In genomic region chr10:63825111-63825510, GRCh38 we compare ENCODE assay signal across 17 cellular contexts.
DNase-seq lines count a peak whose midpoint lies in the region; ATAC-seq, FAIRE-seq and TF ChIP-seq lines count a peak whose summit lies in the region.
"Had no signal": no experiment of that assay in that cellular context is flagged by ENCODE, and none has a peak within 500 bp of the region (broad histone marks: within the 10 kb centered on the region; RNA-seq: fewer than 3 reads in every experiment).

No MANE protein-coding gene starts in this region.

- no peak overlapping the region for H3K4me3 Mint-ChIP-seq in astrocyte (ENCODE audit: unreplicated experiment)
- no peak overlapping the region for H3K4me3 Mint-ChIP-seq in activated naive CD8-positive, alpha-beta T cell treated with anti-CD3 and anti-CD28 coated beads, Interleukin-2, amount 50 U/mL, for 24 hours
- H3K4me3 Mint-ChIP-seq: CD4-positive, alpha-beta memory T cell had no signal

- no peaks in the 10 kb centered on the region for H4K20me1 ChIP-seq in astrocyte (ENCODE audit: insufficient read depth, low read length)

- TF ChIP-seq CTCF in astrocyte (IDR thresholded peaks at IDR 0.05; ENCODE audit: insufficient read depth, low read depth, low read length) (no peak), vagina (IDR thresholded peaks at IDR 0.05) (no peak)

- H3K9me3 Mint-ChIP-seq in astrocyte (ENCODE audit: unreplicated experiment): no peaks in the 10 kb centered on the region
- no peaks in the 10 kb centered on the region for H3K9me3 Mint-ChIP-seq in activated naive CD8-positive, alpha-beta T cell treated with anti-CD3 and anti-CD28 coated beads, Interleukin-2, amount 50 U/mL, for 24 hours

- H3K27ac ChIP-seq in astrocyte (ENCODE audit: low read depth, low read length) (no peak overlapping the region), vagina (no peak overlapping the region)
- H3K27ac ChIP-seq: SJSA1 had no signal

- no peak for FAIRE-seq in astrocyte (lab: Jason Lieb, UNC)
- FAIRE-seq: GM12878 had no signal

- no peak overlapping the region for H3K9ac ChIP-seq in astrocyte (ENCODE audit: low read length)

- TF ChIP-seq POLR2A in vagina (IDR thresholded peaks at IDR 0.05): no peak

- no peak for ATAC-seq in activated naive CD8-positive, alpha-beta T cell treated with anti-CD3 and anti-CD28 coated beads, Interleukin-2, amount 50 U/mL, for 24 hours
- no peak for ATAC-seq in GM21619 (IDR thresholded peaks at IDR 0.05; ENCODE audit: unreplicated experiment)
- ATAC-seq: GM12878, K562, PC-3 had no signal

- H3K4me3 ChIP-seq in astrocyte (ENCODE audit: insufficient read depth, low read depth, low read length) (no peak overlapping the region), vagina (no peak overlapping the region)
- H3K4me3 ChIP-seq: GM12878, K562, SJSA1 had no signal

- no peaks in the 10 kb centered on the region for H3K4me1 ChIP-seq in astrocyte (ENCODE audit: insufficient read depth, low read length)
- H3K4me1 ChIP-seq in vagina: no peaks in the 10 kb centered on the region
- H3K4me1 ChIP-seq: SJSA1 had no signal

- no peaks in the 10 kb centered on the region for H3K79me2 ChIP-seq in astrocyte (ENCODE audit: insufficient read depth, low read length)

- H3K36me3 ChIP-seq in astrocyte (ENCODE audit: insufficient read depth, low read length) (no peaks in the 10 kb centered on the region), vagina (no peaks in the 10 kb centered on the region)
- H3K36me3 ChIP-seq: SJSA1 had no signal

- H3K4me2 ChIP-seq in astrocyte (ENCODE audit: low read length): no peak overlapping the region

- peaks cover 3% of the 10 kb centered on the region for H3K27me3 Mint-ChIP-seq in astrocyte (ENCODE audit: low read depth, unreplicated experiment)
- H3K27me3 Mint-ChIP-seq in activated naive CD8-positive, alpha-beta T cell treated with anti-CD3 and anti-CD28 coated beads, Interleukin-2, amount 50 U/mL, for 24 hours: peaks cover 12% of the 10 kb centered on the region

- no peaks in the 10 kb centered on the region for H3K36me3 Mint-ChIP-seq in astrocyte (ENCODE audit: low read depth, unreplicated experiment)
- H3K36me3 Mint-ChIP-seq in activated naive CD8-positive, alpha-beta T cell treated with anti-CD3 and anti-CD28 coated beads, Interleukin-2, amount 50 U/mL, for 24 hours (ENCODE audit: low read depth): no peaks in the 10 kb centered on the region
- H3K36me3 Mint-ChIP-seq: CD4-positive, alpha-beta memory T cell had no signal

- H3K27me3 ChIP-seq in astrocyte (ENCODE audit: insufficient read depth, low read length): peaks cover 4% of the 10 kb centered on the region
- no peaks in the 10 kb centered on the region for H3K27me3 ChIP-seq in vagina
- H3K27me3 ChIP-seq: SJSA1 had no signal

- intact Hi-C loops in vagina (cut with DNase I): no loop called here

- peaks cover 6% of the 10 kb centered on the region for H3K4me1 Mint-ChIP-seq in astrocyte (ENCODE audit: low read depth, unreplicated experiment)
- H3K4me1 Mint-ChIP-seq in activated naive CD8-positive, alpha-beta T cell treated with anti-CD3 and anti-CD28 coated beads, Interleukin-2, amount 50 U/mL, for 24 hours: no peaks in the 10 kb centered on the region

- DNase-seq in GM04504 (ENCODE audit: low read depth) (peak; percentile 3), astrocyte (ENCODE audit: low read depth) (peak; percentile 32), glomerular visceral epithelial cell (ENCODE audit: extremely low spot score) (peak; percentile 38), renal cortical epithelial cell (ENCODE audit: low read depth) (peak; percentile 90), vagina (ENCODE audit: extremely low spot score in 2 of 2) (no peak)
- DNase-seq in activated naive CD8-positive, alpha-beta T cell treated with anti-CD3 and anti-CD28 coated beads, Interleukin-2, amount 50 U/mL, for 24 hours: no peak
- DNase-seq in central memory CD4-positive, alpha-beta T cell: no peak
- DNase-seq: CD4-positive, alpha-beta memory T cell; GOT3; NCI-H1417 treated with DMSO at 0.1 percent for 48 hours; NCI-H2081; NCI-H748 treated with DMSO at 0.1 percent for 48 hours; PC-3 had no signal

- H3K27ac Mint-ChIP-seq in astrocyte (ENCODE audit: unreplicated experiment): peak overlapping the region; percentile 82
- H3K27ac Mint-ChIP-seq in activated naive CD8-positive, alpha-beta T cell treated with anti-CD3 and anti-CD28 coated beads, Interleukin-2, amount 50 U/mL, for 24 hours: no peak overlapping the region
- H3K27ac Mint-ChIP-seq: CD4-positive, alpha-beta memory T cell had no signal

- no peak overlapping the region for H2AFZ ChIP-seq in astrocyte (ENCODE audit: low read depth, low read length)

- H3K9me3 ChIP-seq in astrocyte (ENCODE audit: insufficient read depth, low read depth, low read length) (no peaks in the 10 kb centered on the region), vagina (no peaks in the 10 kb centered on the region)
- H3K9me3 ChIP-seq: SJSA1 had no signal

Comparison
In these comparisons a context has a peak if more than half of its experiments do, and no peak if none do; other contexts are left out.
1. DNase-seq: peak in GM04504 (single experiment), astrocyte (single experiment), glomerular visceral epithelial cell (single experiment) and renal cortical epithelial cell (single experiment); none in vagina (0 of 2), activated naive CD8-positive, alpha-beta T cell treated with anti-CD3 and anti-CD28 coated beads, Interleukin-2, amount 50 U/mL, for 24 hours (single experiment) and central memory CD4-positive, alpha-beta T cell (single experiment).